ENCODE assay signal across 1 cellular context in the genomic region with DNA sequence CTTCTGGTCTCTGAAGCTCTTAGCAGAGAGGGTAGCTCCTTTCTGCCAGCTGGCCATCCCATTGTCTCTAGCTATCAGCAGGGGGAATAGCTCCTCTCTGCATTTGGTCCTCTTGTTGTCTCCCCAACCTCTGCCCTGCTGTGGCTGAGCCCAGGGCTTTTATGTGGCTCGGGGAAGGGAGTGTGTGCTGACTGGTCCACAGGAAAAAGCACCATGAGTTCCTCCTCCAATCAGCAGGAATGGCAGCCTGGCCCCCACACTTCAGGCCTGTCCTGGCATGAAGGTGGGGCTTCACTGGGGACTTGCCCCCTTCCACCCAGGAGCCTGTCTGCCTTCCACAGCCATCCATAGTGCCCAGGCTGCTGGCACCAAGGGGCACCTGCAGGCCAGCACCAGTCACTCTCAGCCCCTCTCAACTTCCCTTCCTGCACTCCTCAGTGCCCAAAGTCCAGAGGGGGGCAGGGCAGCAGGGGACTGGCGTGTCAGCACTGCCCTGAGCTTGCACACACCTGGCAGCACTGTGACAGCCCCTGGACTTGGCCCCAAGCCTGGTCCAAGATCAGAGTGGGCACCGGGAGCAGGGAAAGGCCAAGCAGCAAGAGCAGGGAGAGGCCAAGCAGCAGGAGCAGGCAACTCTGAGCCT.
TF ChIP-seq lines count a peak whose summit lies in the region.

No MANE protein-coding gene starts in this region.

TF ChIP-seq in H1, 55 proteins besides CTCF, POLR2A, EP300 and RAD21:
- TF ChIP-seq RXRA (IDR thresholded peaks at IDR 0.05; ENCODE audit: insufficient read depth, low read depth, low read length) (no peak), SRF (IDR thresholded peaks at IDR 0.05; ENCODE audit: low read depth, low read length) (no peak)
